ENCODE assay signal across 8 cellular contexts in genomic region chr2:95043300-95043786, GRCh38. TPM values are rescaled to one million over a fixed set of nuclear protein-coding genes. Genes with fewer than 3 reads are reported as not detected.
DNase-seq lines count a peak whose midpoint lies in the region; ATAC-seq and TF ChIP-seq lines count a peak whose summit lies in the region.

No MANE protein-coding gene starts in this region.

- intact Hi-C loops in activated naive CD4-positive, alpha-beta T cell treated with anti-CD3 and anti-CD28 coated beads for 36 hours (cut with micrococcal nuclease), result loop anchor here (1.0 kb wide), 3 partner anchors 8 to 31 kb away; no protein-coding TSS in a partner anchor
- intact Hi-C loops in breast epithelium (cut with DNase I; ENCODE audit: low total_unique reads), result no loop called here
- intact Hi-C loops in aorta (cut with DNase I), result no loop called here

- no peak overlapping the region for H3K4me3 Mint-ChIP-seq in activated naive CD4-positive, alpha-beta T cell treated with anti-CD3 and anti-CD28 coated beads for 36 hours

- peak; percentile 68 for ATAC-seq in left lobe of liver
- ATAC-seq in aorta (ENCODE audit: low FRiP score), result peak; percentile 66

- H3K9me3 ChIP-seq in breast epithelium, result no peaks in the 10 kb centered on the region
- no peaks in the 10 kb centered on the region for H3K9me3 ChIP-seq in aorta (ENCODE audit: control insufficient read depth, low read length)

- TF ChIP-seq CTCF in breast epithelium (IDR thresholded peaks at IDR 0.05), result no peak

- 6 to 7% methylated on average over 10 to 11 of the region's 11 CpGs for WGBS in aorta, 2 donors

- H3K36me3 Mint-ChIP-seq in activated naive CD4-positive, alpha-beta T cell treated with anti-CD3 and anti-CD28 coated beads for 36 hours (ENCODE audit: low read depth), result no peaks in the 10 kb centered on the region

- H3K27me3 Mint-ChIP-seq in activated naive CD4-positive, alpha-beta T cell treated with anti-CD3 and anti-CD28 coated beads for 36 hours (ENCODE audit: low read depth), result no peaks in the 10 kb centered on the region

- H3K4me1 Mint-ChIP-seq in activated naive CD4-positive, alpha-beta T cell treated with anti-CD3 and anti-CD28 coated beads for 36 hours (ENCODE audit: low read depth), result peaks cover 82% of the 10 kb centered on the region

- H3K4me1 ChIP-seq in breast epithelium, result peaks cover 0 to 4% of the 10 kb centered on the region in 2 donors
- no peaks in the 10 kb centered on the region for H3K4me1 ChIP-seq in aorta (ENCODE audit: control insufficient read depth in 1 of 2, insufficient read depth in 2 of 2, low read length in 2 of 2)

- H3K9me3 Mint-ChIP-seq in activated naive CD4-positive, alpha-beta T cell treated with anti-CD3 and anti-CD28 coated beads for 36 hours, result peaks cover 5% of the 10 kb centered on the region

- CTCF ChIA-PET in activated naive CD4-positive, alpha-beta T cell treated with anti-CD3 and anti-CD28 coated beads for 36 hours (lab: Charles Lee), result interaction anchor here (0.6 to 5.8 kb wide), 11 partner anchors 9 to 1590 kb away, joined by 3 to 39 read pairs (median 6); no protein-coding TSS in a partner anchor

- no peak overlapping the region for H3K27ac ChIP-seq in breast epithelium
- no peak overlapping the region for H3K27ac ChIP-seq in aorta (ENCODE audit: low read depth in 1 of 2, low read length in 2 of 2)

- no peak for TF ChIP-seq POLR2A in breast epithelium (IDR thresholded peaks at IDR 0.05)

- H3K36me3 ChIP-seq in breast epithelium, result no peaks in the 10 kb centered on the region
- no peaks in the 10 kb centered on the region for H3K36me3 ChIP-seq in aorta (ENCODE audit: control insufficient read depth in 1 of 2, insufficient read depth in 2 of 2, low read length in 1 of 2)

- H3K27ac Mint-ChIP-seq in activated naive CD4-positive, alpha-beta T cell treated with anti-CD3 and anti-CD28 coated beads for 36 hours, result no peak overlapping the region

- H3K4me3 ChIP-seq in breast epithelium (no peak overlapping the region), aorta (ENCODE audit: low read length in 2 of 2) (no peak overlapping the region)

- H3K27me3 ChIP-seq in breast epithelium (no peaks in the 10 kb centered on the region), aorta (ENCODE audit: control insufficient read depth in 1 of 2, insufficient read depth in 2 of 2, low read length in 1 of 2) (no peaks in the 10 kb centered on the region)

- peak; percentile 83 for DNase-seq in activated naive CD4-positive, alpha-beta T cell treated with anti-CD3 and anti-CD28 coated beads for 36 hours
- no peak for DNase-seq in activated naive CD4-positive, alpha-beta T cell (lab: John Stamatoyannopoulos, UW)
- DNase-seq in NCI-H1105 treated with DMSO at 0.1 percent for 48 hours (lab: John Stamatoyannopoulos, UW), result peak; percentile 64
- DNase-seq in breast epithelium (ENCODE audit: low spot score in 2 of 2), result peak; percentile 63 to 70
- no peak for DNase-seq in left lobe of liver (ENCODE audit: low spot score)
- peak; percentile 85 to 88 for DNase-seq in aorta
- DNase-seq in activated gamma-delta T cell treated with Interleukin-2 at 50 U/mL for 16 hours, result no peak
- DNase-seq in NK-92 (lab: John Stamatoyannopoulos, UW; ENCODE audit: unreplicated experiment), result no peak

RNA-seq across cellular contexts. Expression of gene MAL, which starts 17.8 kb away (rescaled TPM):
- 10 to 100 TPM; 22.3 to 23.5 TPM for total RNA-seq in activated naive CD4-positive, alpha-beta T cell treated with anti-CD3 and anti-CD28 coated beads for 36 hours
- 1 to 10 TPM in 1 of 3 donors, under 1 TPM in 1, not detected in 1; 0.32 to 2.3 TPM for total RNA-seq in breast epithelium
- 0.28 TPM for total RNA-seq in left lobe of liver
- 1 to 10 TPM; 1.2 to 1.9 TPM for total RNA-seq in aorta
- polyA plus RNA-seq in aorta, result 1 to 10 TPM in 1 of 2 donors, under 1 TPM in 1; 0.49 to 2.0 TPM

Comparison
In these comparisons a context has a peak if more than half of its experiments do, and no peak if none do; other contexts are left out.
1. DNase-seq: peak in activated naive CD4-positive, alpha-beta T cell treated with anti-CD3 and anti-CD28 coated beads for 36 hours (single experiment), NCI-H1105 treated with DMSO at 0.1 percent for 48 hours (single experiment), breast epithelium (2 of 2) and aorta (2 of 2); none in activated naive CD4-positive, alpha-beta T cell (0 of 4), left lobe of liver (single experiment), activated gamma-delta T cell treated with Interleukin-2 at 50 U/mL for 16 hours (single experiment) and NK-92 (single experiment).
2. RNA of gene MAL, which starts 17.8 kb away (total RNA-seq): 22.3 to 23.5 TPM in activated naive CD4-positive, alpha-beta T cell treated with anti-CD3 and anti-CD28 coated beads for 36 hours; 1.2 to 1.9 TPM in aorta, 0.32 to 2.3 TPM in breast epithelium and 0.28 TPM in left lobe of liver (single experiment); every median in the first group is over 4 times any median in the second.